Comparison of ENCODE assay signal across 16 cellular contexts in the genomic region with DNA sequence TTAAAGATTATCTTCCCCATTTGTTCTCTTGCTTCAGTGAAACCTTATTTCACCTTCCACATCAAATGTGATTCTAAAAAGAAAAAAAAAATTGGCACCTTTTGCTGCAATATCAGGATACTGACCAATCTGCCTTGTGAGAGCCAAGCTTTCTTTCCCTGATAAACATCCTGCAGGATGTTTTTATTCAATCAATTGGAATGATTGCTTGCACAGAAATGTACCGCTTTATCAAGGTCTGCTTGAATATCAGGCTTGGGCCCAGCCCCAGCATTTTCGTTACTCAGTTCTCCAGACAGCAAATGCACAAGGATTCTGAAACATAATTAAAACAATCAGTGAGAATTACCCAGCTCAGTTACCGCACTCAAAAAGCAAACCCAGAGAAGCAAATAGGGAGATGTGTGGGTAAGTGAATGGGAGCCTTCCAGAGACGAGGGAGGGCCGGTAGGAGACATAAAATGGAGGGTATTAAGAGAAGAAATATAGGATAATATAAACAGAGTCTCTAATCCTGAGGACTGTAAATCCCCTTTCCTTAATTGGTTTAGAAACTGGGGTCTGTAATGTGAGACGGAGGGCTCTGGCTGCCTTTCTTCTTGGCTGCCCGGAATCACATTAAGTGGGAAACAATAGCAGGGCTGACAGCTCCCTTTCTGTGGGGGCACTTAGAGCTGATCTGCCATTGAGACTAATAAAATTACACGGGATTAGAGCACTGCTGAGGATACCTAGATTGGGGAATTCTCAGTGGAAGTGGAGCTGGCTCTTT.
A peak's percentile ranks its signal among the peaks of the same experiment; 100 is the strongest.
DNase-seq lines count a peak whose midpoint lies in the region; ATAC-seq, FAIRE-seq and TF ChIP-seq lines count a peak whose summit lies in the region.
"Had no signal": no experiment of that assay in that cellular context is flagged by ENCODE, and none has a peak within 500 bp of the region (broad histone marks: within the 10 kb centered on the region; RNA-seq: fewer than 3 reads in every experiment).

No MANE protein-coding gene starts in this region.

- CTCF ChIA-PET in HEK293T (lab: Yijun Ruan, JAX) (interaction anchor here (1.1 kb wide), 1 partner anchor 83 kb away, joined by 3 read pairs; no protein-coding TSS in a partner anchor), H1 (lab: Charles Lee; ENCODE audit: partially characterized antibody) (interaction anchor here (0.5 to 1.4 kb wide), 5 partner anchors 12 to 92 kb away, joined by 3 to 9 read pairs (median 4); no protein-coding TSS in a partner anchor)

- ATAC-seq in GM21576 (IDR thresholded peaks at IDR 0.05; ENCODE audit: unreplicated experiment) (no peak), GM21619 (IDR thresholded peaks at IDR 0.05; ENCODE audit: unreplicated experiment) (no peak)

- no peak overlapping the region for H2BK120ac ChIP-seq in H1 (replicated peaks; ENCODE audit: low read depth, low read length)
- no peak overlapping the region for H2BK120ac ChIP-seq in neuronal stem cell (ENCODE audit: low read depth, low read length)

- H4K5ac ChIP-seq in H1 (ENCODE audit: insufficient read length, low read depth, low read length) = no peak overlapping the region

- 53% methylated on average over 8 of the region's 8 CpGs; no CpG with 5 or more reads in 1 of the 2 experiments for WGBS in H1 (ENCODE audit: extremely low coverage in 1 of 2, insufficient coverage in 1 of 2, insufficient read length in 1 of 2, insufficient replicate concordance in 2 of 2, low coverage in 1 of 2, low lambda C conversion rate in 2 of 2, missing lambda C conversion rate in 1 of 2), 2 experiments
- WGBS in neuronal stem cell (ENCODE audit: extremely low coverage in 2 of 2, insufficient read length in 2 of 2, insufficient replicate concordance in 1 of 2), 2 donors = no CpG with 5 or more reads among the region's 8 CpGs

- H3K9ac ChIP-seq in H1 (replicated peaks in 1 of 4; ENCODE audit: extremely low read depth in 1 of 4, low read depth in 3 of 4, low read length in 3 of 4) (no peak overlapping the region), neuronal stem cell (ENCODE audit: low read depth, low read length, poor library complexity) (no peak overlapping the region)
- H3K9ac ChIP-seq: BLaER1 had no signal

- H4K20me1 ChIP-seq in H1 (replicated peaks in 1 of 2; ENCODE audit: control insufficient read depth in 1 of 2, insufficient read depth in 2 of 2, low read length in 2 of 2) = no peaks in the 10 kb centered on the region
- H4K20me1 ChIP-seq: BLaER1 had no signal

- DNase-seq in HEK293T (ENCODE audit: extremely low spot score) = peak; percentile 29
- peak; percentile 44 for DNase-seq in NCI-H2227 (lab: John Stamatoyannopoulos, UW; ENCODE audit: unreplicated experiment)
- peak in 1 of 2 experiments; percentile 9 for DNase-seq in H1 (ENCODE audit: low read depth in 1 of 2, low spot score in 2 of 2)
- DNase-seq in neuronal stem cell (ENCODE audit: low spot score) = peak; percentile 75
- DNase-seq in head of caudate nucleus = no peak
- DNase-seq: activated CD4-positive, alpha-beta T cell treated with anti-CD3 and anti-CD28 coated beads, Interleukin-2, amount 10 ng/mL, durations not matched to agents 24 days and 14 days; activated naive CD4-positive, alpha-beta T cell treated with Interleukin-2 at 50 U/mL for 16 hours; erythroblast; stimulated activated CD4-positive, alpha-beta T cell treated with anti-CD3 and anti-CD28 coated beads, Interleukin-4, amount 100 ng/mL, for 24 hours; stimulated activated CD8-positive, alpha-beta memory T cell treated with anti-CD3 and anti-CD28 coated beads, Interleukin-4, amount 100 ng/mL, for 48 hours; testis had no signal

- no peak overlapping the region for H4K91ac ChIP-seq in H1 (replicated peaks; ENCODE audit: insufficient read length, low read length)
- no peak overlapping the region for H4K91ac ChIP-seq in neuronal stem cell (ENCODE audit: low read depth, low read length, poor library complexity)

- H3K27ac ChIP-seq in H1 (ENCODE audit: low read depth, low read length) (no peak overlapping the region), neuronal stem cell (replicated peaks; ENCODE audit: low read length) (no peak overlapping the region)
- H3K27ac ChIP-seq: ascending aorta, BLaER1, testis had no signal

- H2BK15ac ChIP-seq in H1 (ENCODE audit: low read length) (no peak overlapping the region), neuronal stem cell (ENCODE audit: low read length) (no peak overlapping the region)

- POLR2A ChIA-PET in HEK293T (lab: Yijun Ruan, JAX) (interaction anchor here (0.7 kb wide), 1 partner anchor 10 kb away, joined by 3 read pairs; no protein-coding TSS in a partner anchor), H1 (lab: Charles Lee; ENCODE audit: partially characterized antibody) (no interaction called here)

- no peak overlapping the region for H2BK20ac ChIP-seq in H1 (ENCODE audit: low read length)

- H3K23me2 ChIP-seq in H1 (ENCODE audit: low read depth, low read length) = no peaks in the 10 kb centered on the region

- no peak overlapping the region for H3K56ac ChIP-seq in H1 (replicated peaks; ENCODE audit: insufficient read length, low read depth, low read length)

- H3K79me1 ChIP-seq in H1 (ENCODE audit: low read depth, low read length) (no peaks in the 10 kb centered on the region), neuronal stem cell (ENCODE audit: low read depth, low read length) (no peaks in the 10 kb centered on the region)

- TF ChIP-seq CTCF in H1 (IDR thresholded peaks at IDR 0.05; ENCODE audit: control extremely low read depth in 1 of 3, insufficient read depth in 1 of 3, low read depth in 1 of 3, low read length in 3 of 3) = no peak

- H3K9me3 ChIP-seq in H1 (ENCODE audit: insufficient read depth in 2 of 2, low read depth in 1 of 2, low read length in 1 of 2) (no peaks in the 10 kb centered on the region), neuronal stem cell (replicated peaks in 1 of 2; ENCODE audit: control insufficient read depth in 2 of 2, insufficient read depth in 1 of 2, low read depth in 1 of 2, low read length in 2 of 2) (peaks cover 0 to 2% of the 10 kb centered on the region in 2 donors)
- H3K9me3 ChIP-seq: ascending aorta, BLaER1, testis had no signal

- no peak overlapping the region for H2AFZ ChIP-seq in H1 (ENCODE audit: low read length)
- H2AFZ ChIP-seq in neuronal stem cell (ENCODE audit: low read length) = peak overlapping the region; percentile 82

- H3K4me2 ChIP-seq in H1 (ENCODE audit: insufficient read depth in 1 of 2, low read depth in 2 of 2, low read length in 2 of 2) (no peak overlapping the region), neuronal stem cell (ENCODE audit: insufficient read depth, low read length, poor library complexity, severe bottlenecking) (no peak overlapping the region)
- H3K4me2 ChIP-seq: BLaER1 had no signal

- TF ChIP-seq RAD21 in H1 (IDR thresholded peaks at IDR 0.05 in 1 of 2, conservative IDR thresholded peaks at IDR 0.05 in 1 of 2; ENCODE audit: low read depth in 2 of 2, low read length in 2 of 2) = no peak

- H2BK12ac ChIP-seq in H1 (ENCODE audit: low read depth, low read length) = no peak overlapping the region
- H2BK12ac ChIP-seq in neuronal stem cell (ENCODE audit: low read length) = no peak overlapping the region

- H3K4ac ChIP-seq in H1 (replicated peaks; ENCODE audit: insufficient read length, low read depth, low read length) (no peak overlapping the region), neuronal stem cell (ENCODE audit: low read length) (no peak overlapping the region)

- H4K8ac ChIP-seq in H1 (ENCODE audit: extremely low read depth, insufficient read depth, low read length) (no peak overlapping the region), neuronal stem cell (ENCODE audit: low read depth, low read length) (no peak overlapping the region)

- H2BK5ac ChIP-seq in H1 (ENCODE audit: low read depth, low read length) (no peak overlapping the region), neuronal stem cell (ENCODE audit: low read length) (no peak overlapping the region)

- H3K27me3 ChIP-seq in H1 (replicated peaks in 1 of 4; ENCODE audit: control insufficient read depth in 3 of 4, extremely low read depth in 1 of 4, insufficient read depth in 3 of 4, low read length in 3 of 4) (peaks cover 1 to 36% (median 30%) of the 10 kb centered on the region in 4 experiments), neuronal stem cell (ENCODE audit: control insufficient read depth in 3 of 3, insufficient read depth in 3 of 3, low read depth in 1 of 3, low read length in 3 of 3) (peaks cover 0 to 39% (median 3%) of the 10 kb centered on the region in 3 experiments)
- H3K27me3 ChIP-seq: ascending aorta, BLaER1, testis had no signal

- no peak for TF ChIP-seq POLR2A in H1 (IDR thresholded peaks at IDR 0.05; ENCODE audit: control extremely low read depth in 1 of 2, low read depth in 2 of 2, low read length in 2 of 2)

- no peak overlapping the region for H3K18ac ChIP-seq in H1 (ENCODE audit: extremely low read depth, low read length)
- H3K18ac ChIP-seq in neuronal stem cell (ENCODE audit: low read length) = no peak overlapping the region

- no peak overlapping the region for H3K23ac ChIP-seq in H1 (ENCODE audit: insufficient read length)
- no peak overlapping the region for H3K23ac ChIP-seq in neuronal stem cell (ENCODE audit: low read depth, low read length, poor library complexity)

- peak; percentile 45 for FAIRE-seq in H1 (lab: Jason Lieb, UNC)
- FAIRE-seq: keratinocyte had no signal

- H3K36me3 ChIP-seq in H1 (ENCODE audit: control insufficient read depth in 2 of 4, insufficient read depth in 4 of 4, low read length in 3 of 4) = no peaks in the 10 kb centered on the region
- H3K36me3 ChIP-seq in neuronal stem cell (replicated peaks in 1 of 2; ENCODE audit: control insufficient read depth in 2 of 2, insufficient read depth in 2 of 2, low read length in 2 of 2) = no peaks in the 10 kb centered on the region
- H3K36me3 ChIP-seq: ascending aorta, BLaER1 had no signal

- TF ChIP-seq EP300 in H1 (IDR thresholded peaks at IDR 0.05; ENCODE audit: borderline replicate concordance in 1 of 2, low read depth in 2 of 2, low read length in 2 of 2) = no peak

- H3K4me1 ChIP-seq in H1 (replicated peaks in 1 of 4; ENCODE audit: control insufficient read depth in 3 of 4, insufficient read depth in 4 of 4, low read length in 3 of 4) = peaks cover 0 to 6% (median 0%) of the 10 kb centered on the region in 4 experiments; a peak in 1 of 7 replicates
- H3K4me1 ChIP-seq in neuronal stem cell (ENCODE audit: control insufficient read depth in 2 of 2, insufficient read depth in 1 of 2, low read depth in 1 of 2, low read length in 2 of 2) = peaks cover 7 to 15% of the 10 kb centered on the region in 2 donors
- H3K4me1 ChIP-seq: BLaER1, testis had no signal

- intact Hi-C loops in head of caudate nucleus (cut with DNase I) = no loop called here

- H2AK5ac ChIP-seq in H1 (ENCODE audit: low read depth, low read length) (no peak overlapping the region), neuronal stem cell (ENCODE audit: low read depth, low read length) (no peak overlapping the region)

- no peaks in the 10 kb centered on the region for H3K79me2 ChIP-seq in H1 (ENCODE audit: control insufficient read depth in 1 of 2, insufficient read depth in 2 of 2, low read length in 2 of 2)

- H3K4me3 ChIP-seq in H1 (ENCODE audit: extremely low read depth in 1 of 4, insufficient read depth in 2 of 4, low read depth in 3 of 4, low read length in 4 of 4) = no peak overlapping the region
- H3K4me3 ChIP-seq in neuronal stem cell (ENCODE audit: low read length in 2 of 2) = peak overlapping the region in 1 of 2 donors; percentile 22
- H3K4me3 ChIP-seq: ascending aorta, BLaER1, testis had no signal

- no peak overlapping the region for H3K14ac ChIP-seq in H1 (ENCODE audit: insufficient read length)
- no peak overlapping the region for H3K14ac ChIP-seq in neuronal stem cell (ENCODE audit: low read length)

Comparison
In these comparisons a context has a peak if more than half of its experiments do, and no peak if none do; other contexts are left out.
1. DNase-seq: peak in HEK293T (single experiment), NCI-H2227 (single experiment) and neuronal stem cell (single experiment); none in head of caudate nucleus (0 of 42).